ENCODE assay signal across 22 cellular contexts in genomic region chr2:16328521-16329190, GRCh38.
"Had no signal": no experiment of that assay in that cellular context is flagged by ENCODE, and none has a peak within 500 bp of the region (broad histone marks: within the 10 kb centered on the region; RNA-seq: fewer than 3 reads in every experiment).

No MANE protein-coding gene starts in this region.

- H3K4me1 ChIP-seq: gastrocnemius medialis, lower lobe of right lung, prostate gland, right atrium auricular region, suprapubic skin had no signal

- H3K4me3 ChIP-seq: dorsolateral prefrontal cortex, gastrocnemius medialis, lower lobe of right lung, mucosa of descending colon, prostate gland, right atrium auricular region, smooth muscle cell, suprapubic skin had no signal

- H3K9me3 ChIP-seq: gastrocnemius medialis, lower lobe of right lung, mucosa of descending colon, prostate gland, right atrium auricular region, suprapubic skin had no signal

- H3K4me1 Mint-ChIP-seq: memory B cell; naive thymus-derived CD4-positive, alpha-beta T cell; stimulated activated naive CD8-positive, alpha-beta T cell treated with anti-CD3 and anti-CD28 coated beads, Interleukin-15, amount 100 ng/mL, for 72 hours had no signal

- H3K36me3 Mint-ChIP-seq: memory B cell; naive thymus-derived CD4-positive, alpha-beta T cell had no signal

- H3K4me2 ChIP-seq: smooth muscle cell had no signal

- H3K9me3 Mint-ChIP-seq: memory B cell; naive thymus-derived CD4-positive, alpha-beta T cell; nephron; stimulated activated naive CD8-positive, alpha-beta T cell treated with anti-CD3 and anti-CD28 coated beads, Interleukin-15, amount 100 ng/mL, for 72 hours; type B pancreatic cell had no signal

- ATAC-seq: gastrocnemius medialis; left ventricle myocardium superior; lower lobe of right lung; mucosa of descending colon; naive thymus-derived CD4-positive, alpha-beta T cell; sciatic nerve; stimulated activated naive CD8-positive, alpha-beta T cell treated with anti-CD3 and anti-CD28 coated beads, Interleukin-15, amount 100 ng/mL, for 72 hours had no signal

- DNase-seq: dorsolateral prefrontal cortex; effector CD4-positive, alpha-beta T cell; foreskin fibroblast; gastrocnemius medialis; left ventricle myocardium superior; lower lobe of right lung; mucosa of descending colon; naive thymus-derived CD4-positive, alpha-beta T cell; stimulated activated CD4-positive, alpha-beta T cell treated with anti-CD3 and anti-CD28 coated beads, Interleukin-12 subunit alpha, Interleukin-12 subunit beta, amount 100 ng/mL, for 4 hours; stimulated activated CD4-positive, alpha-beta T cell treated with anti-CD3 and anti-CD28 coated beads, Interleukin-1b, Interleukin-23, amount 100 ng/mL, for 48 hours; stimulated activated CD4-positive, alpha-beta T cell treated with anti-CD3 and anti-CD28 coated beads, Interleukin-4, amount 100 ng/mL, for 1 hour; stimulated activated CD8-positive, alpha-beta memory T cell treated with anti-CD3 and anti-CD28 coated beads, Interleukin-4, amount 100 ng/mL, for 48 hours; stimulated activated naive CD4-positive, alpha-beta T cell; stimulated activated naive CD8-positive, alpha-beta T cell treated with anti-CD3 and anti-CD28 coated beads, Interleukin-15, amount 100 ng/mL, for 72 hours had no signal

- H3K27me3 ChIP-seq: gastrocnemius medialis, right atrium auricular region, suprapubic skin had no signal

- H3K4me3 Mint-ChIP-seq: memory B cell; naive thymus-derived CD4-positive, alpha-beta T cell; nephron; stimulated activated naive CD8-positive, alpha-beta T cell treated with anti-CD3 and anti-CD28 coated beads, Interleukin-15, amount 100 ng/mL, for 72 hours; type B pancreatic cell had no signal

- H3K27ac ChIP-seq: dorsolateral prefrontal cortex, gastrocnemius medialis, lower lobe of right lung, prostate gland, right atrium auricular region, suprapubic skin had no signal

- H3K27ac Mint-ChIP-seq: memory B cell; naive thymus-derived CD4-positive, alpha-beta T cell had no signal

- H3K27me3 Mint-ChIP-seq: stimulated activated naive CD8-positive, alpha-beta T cell treated with anti-CD3 and anti-CD28 coated beads, Interleukin-15, amount 100 ng/mL, for 72 hours had no signal

- H3K36me3 ChIP-seq: gastrocnemius medialis, lower lobe of right lung, prostate gland, right atrium auricular region, suprapubic skin had no signal
